14 cellular contexts compared by ENCODE assay signal in the genomic region with DNA sequence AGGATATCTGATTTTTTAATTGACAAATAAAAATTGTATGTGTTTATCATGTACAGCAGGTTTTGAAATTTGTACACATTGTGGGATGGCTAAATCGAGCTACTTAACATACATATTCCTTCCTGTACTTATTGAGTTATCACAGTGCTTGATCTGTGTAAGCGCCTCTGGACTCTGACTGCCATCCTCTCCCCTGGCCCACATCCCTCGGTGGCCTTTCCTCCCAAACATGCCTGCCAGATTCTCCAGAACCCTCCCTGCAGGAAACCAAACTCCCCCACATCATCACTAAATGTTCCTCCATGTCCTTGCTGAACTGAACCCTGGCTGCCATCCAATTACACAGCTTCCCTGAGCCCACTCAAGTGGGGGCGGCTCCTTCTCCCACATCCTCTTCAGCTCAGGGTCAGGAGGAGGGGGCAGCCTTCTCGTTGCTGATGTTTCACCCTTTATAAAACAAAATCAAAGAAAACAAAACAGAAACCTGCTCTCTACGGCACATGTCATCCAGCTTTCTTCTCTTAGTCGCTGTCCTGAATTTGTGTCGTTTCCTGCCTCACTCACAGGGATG.
DNase-seq lines count a peak whose midpoint lies in the region; ATAC-seq and TF ChIP-seq lines count a peak whose summit lies in the region.
"Had no signal": no experiment of that assay in that cellular context is flagged by ENCODE, and none has a peak within 500 bp of the region (broad histone marks: within the 10 kb centered on the region; RNA-seq: fewer than 3 reads in every experiment).

No MANE protein-coding gene starts in this region.

- H3K4me2 ChIP-seq in skeletal muscle satellite cell (ENCODE audit: low read length), result peak overlapping the region; percentile 70

- H3K36me3 ChIP-seq in skeletal muscle satellite cell (ENCODE audit: insufficient read depth, low read length) (no peaks in the 10 kb centered on the region), esophagus muscularis mucosa (no peaks in the 10 kb centered on the region)
- H3K36me3 ChIP-seq: colonic mucosa, SJCRH30, tibial artery had no signal

- POLR2A ChIA-PET in activated CD4-positive, alpha-beta T cell treated with anti-CD3 and anti-CD28 coated beads for 36 hours (lab: Charles Lee), result interaction anchor here (0.7 to 1.1 kb wide), 2 partner anchors 34 to 307 kb away, joined by 3 read pairs; no protein-coding TSS in a partner anchor

- H3K4me1 Mint-ChIP-seq in activated CD4-positive, alpha-beta T cell treated with anti-CD3 and anti-CD28 coated beads for 36 hours, result peaks cover 12% of the 10 kb centered on the region

- no peaks in the 10 kb centered on the region for H3K9me3 Mint-ChIP-seq in activated CD4-positive, alpha-beta T cell treated with anti-CD3 and anti-CD28 coated beads for 36 hours (ENCODE audit: low read depth)

- H3K27me3 ChIP-seq in skeletal muscle satellite cell (ENCODE audit: control insufficient read depth, insufficient read depth, low read length) (no peaks in the 10 kb centered on the region), esophagus muscularis mucosa (no peaks in the 10 kb centered on the region)
- H3K27me3 ChIP-seq: colonic mucosa, SJCRH30, tibial artery had no signal

- no peak for TF ChIP-seq POLR2A in esophagus muscularis mucosa (IDR thresholded peaks at IDR 0.05; ENCODE audit: low read depth)

- intact Hi-C loops in activated CD4-positive, alpha-beta T cell treated with anti-CD3 and anti-CD28 coated beads for 36 hours (cut with DNase I, micrococcal nuclease), result no loop called here
- intact Hi-C loops in esophagus muscularis mucosa (cut with DNase I), result no loop called here

- H3K4me1 ChIP-seq in skeletal muscle satellite cell (ENCODE audit: control insufficient read depth, insufficient read depth, low read length) (peaks cover 12% of the 10 kb centered on the region), esophagus muscularis mucosa (peaks cover 4 to 11% (median 4%) of the 10 kb centered on the region in 4 donors)
- H3K4me1 ChIP-seq: colonic mucosa, SJCRH30 had no signal

- CTCF ChIA-PET in activated CD4-positive, alpha-beta T cell treated with anti-CD3 and anti-CD28 coated beads for 36 hours (lab: Charles Lee), result interaction anchor here (2.3 kb wide), 1 partner anchor 10 kb away, joined by 8 read pairs; no protein-coding TSS in a partner anchor

- H3K27ac Mint-ChIP-seq in activated CD4-positive, alpha-beta T cell treated with anti-CD3 and anti-CD28 coated beads for 36 hours, result peak overlapping the region; percentile 76

- no peak overlapping the region for H3K9ac ChIP-seq in skeletal muscle satellite cell (ENCODE audit: low read depth, low read length)

- H3K4me3 Mint-ChIP-seq in activated CD4-positive, alpha-beta T cell treated with anti-CD3 and anti-CD28 coated beads for 36 hours, result peak overlapping the region; percentile 18
- H3K4me3 Mint-ChIP-seq: naive B cell had no signal

- no peaks in the 10 kb centered on the region for H3K36me3 Mint-ChIP-seq in activated CD4-positive, alpha-beta T cell treated with anti-CD3 and anti-CD28 coated beads for 36 hours (ENCODE audit: low read depth)
- H3K36me3 Mint-ChIP-seq: naive B cell had no signal

- 53% methylated on average over 8 of the region's 8 CpGs for WGBS in esophagus muscularis mucosa

- TF ChIP-seq EP300 in esophagus muscularis mucosa (IDR thresholded peaks at IDR 0.05), result no peak

- no peak overlapping the region for H3K4me3 ChIP-seq in fibroblast of villous mesenchyme (ENCODE audit: low read depth, low read length)
- peak overlapping the region; percentile 50 for H3K4me3 ChIP-seq in skeletal muscle satellite cell (ENCODE audit: low read length)
- no peak overlapping the region for H3K4me3 ChIP-seq in esophagus muscularis mucosa
- H3K4me3 ChIP-seq: colonic mucosa, SJCRH30, tibial artery had no signal

- peak; percentile 63 for ATAC-seq in activated CD4-positive, alpha-beta T cell treated with anti-CD3 and anti-CD28 coated beads for 36 hours
- ATAC-seq in GM18870 (IDR thresholded peaks at IDR 0.05; ENCODE audit: unreplicated experiment), result no peak

- no peaks in the 10 kb centered on the region for H3K9me3 ChIP-seq in skeletal muscle satellite cell (replicated peaks; ENCODE audit: low read length)
- no peaks in the 10 kb centered on the region for H3K9me3 ChIP-seq in esophagus muscularis mucosa
- H3K9me3 ChIP-seq: colonic mucosa, SJCRH30, tibial artery had no signal

- TF ChIP-seq CTCF in fibroblast of villous mesenchyme (IDR thresholded peaks at IDR 0.05; ENCODE audit: insufficient read depth, low read depth, low read length), result no peak
- no peak for TF ChIP-seq CTCF in esophagus muscularis mucosa (IDR thresholded peaks at IDR 0.05)

- peak overlapping the region in 2 of 4 donors; percentile 2 to 20 for H3K27ac ChIP-seq in esophagus muscularis mucosa (replicated peaks in 1 of 4)
- H3K27ac ChIP-seq: colonic mucosa, SJCRH30 had no signal

- H3K27me3 Mint-ChIP-seq in activated CD4-positive, alpha-beta T cell treated with anti-CD3 and anti-CD28 coated beads for 36 hours, result peaks cover 3% of the 10 kb centered on the region

- peak; percentile 34 for DNase-seq in activated CD4-positive, alpha-beta T cell treated with anti-CD3 and anti-CD28 coated beads for 36 hours
- DNase-seq in activated CD4-positive, alpha-beta T cell treated with anti-CD3 and anti-CD28 coated beads, Interleukin-2, amount 50 U/mL, for 1 hour, result no peak
- peak; percentile 28 for DNase-seq in NCI-H345 treated with DMSO at 0.1 percent for 48 hours (lab: John Stamatoyannopoulos, UW; ENCODE audit: unreplicated experiment)
- peak; percentile 39 for DNase-seq in fibroblast of villous mesenchyme (ENCODE audit: low read depth)
- no peak for DNase-seq in esophagus muscularis mucosa (ENCODE audit: extremely low spot score)
- no peak for DNase-seq in activated CD8-positive, alpha-beta memory T cell treated with anti-CD3 and anti-CD28 coated beads, Interleukin-2, amount 50 U/mL, for 48 hours
- DNase-seq: activated CD8-positive, alpha-beta memory T cell treated with anti-CD3 and anti-CD28 coated beads for 24 hours; colonic mucosa; naive B cell; NCI-H2171; tibial artery had no signal

Comparison
In these comparisons a context has a peak if more than half of its experiments do, and no peak if none do; other contexts are left out.
1. DNase-seq: peak in activated CD4-positive, alpha-beta T cell treated with anti-CD3 and anti-CD28 coated beads for 36 hours (single experiment), NCI-H345 treated with DMSO at 0.1 percent for 48 hours (single experiment) and fibroblast of villous mesenchyme (single experiment); none in activated CD4-positive, alpha-beta T cell treated with anti-CD3 and anti-CD28 coated beads, Interleukin-2, amount 50 U/mL, for 1 hour (single experiment), esophagus muscularis mucosa (single experiment) and activated CD8-positive, alpha-beta memory T cell treated with anti-CD3 and anti-CD28 coated beads, Interleukin-2, amount 50 U/mL, for 48 hours (single experiment).